Comparison of ENCODE assay signal across 1 cellular context in genomic region chr17:28738680-28739384, GRCh38.
TF ChIP-seq lines count a peak whose summit lies in the region.

No MANE protein-coding gene starts in this region.

TF ChIP-seq in IMR-90, 13 proteins besides CTCF, POLR2A, EP300 and RAD21:
- TF ChIP-seq CHD1 (IDR thresholded peaks at IDR 0.05; ENCODE audit: low read depth, low read length): no peak
- TF ChIP-seq RCOR1 (IDR thresholded peaks at IDR 0.05; ENCODE audit: insufficient replicate concordance, low read length): no peak
- TF ChIP-seq NFE2L2 (IDR thresholded peaks at IDR 0.05; ENCODE audit: low read depth, low read length): no peak
- no peak for TF ChIP-seq BHLHE40 (IDR thresholded peaks at IDR 0.05; ENCODE audit: low read depth, low read length)
- no peak for TF ChIP-seq FOS (IDR thresholded peaks at IDR 0.05; ENCODE audit: low read depth, low read length)
- TF ChIP-seq MAFK (IDR thresholded peaks at IDR 0.05; ENCODE audit: low read depth, low read length): no peak
- TF ChIP-seq SMC3 (IDR thresholded peaks at IDR 0.05; ENCODE audit: low read depth, low read length): no peak
- TF ChIP-seq MAZ (IDR thresholded peaks at IDR 0.05; ENCODE audit: borderline replicate concordance, low read depth, low read length): no peak
- TF ChIP-seq RFX5 (IDR thresholded peaks at IDR 0.05; ENCODE audit: low read depth, low read length): no peak
- no peak for TF ChIP-seq USF2 (IDR thresholded peaks at IDR 0.05; ENCODE audit: low read depth, low read length)
- no peak for TF ChIP-seq MXI1 (IDR thresholded peaks at IDR 0.05; ENCODE audit: borderline replicate concordance, low read depth, low read length)
- TF ChIP-seq ELK1 (IDR thresholded peaks at IDR 0.05; ENCODE audit: borderline replicate concordance, low read depth, low read length): no peak
- TF ChIP-seq CEBPB (IDR thresholded peaks at IDR 0.05; ENCODE audit: low read depth, low read length): no peak
TF ChIP-seq in IMR-90: peak in this region for 0.
